ENCODE assay signal across 11 cellular contexts in genomic region chr1:213596729-213597128, GRCh38.
"Had no signal": no experiment of that assay in that cellular context is flagged by ENCODE, and none has a peak within 500 bp of the region (broad histone marks: within the 10 kb centered on the region; RNA-seq: fewer than 3 reads in every experiment).

No MANE protein-coding gene starts in this region.

- FAIRE-seq: H1, H54 had no signal

- H3K9me3 ChIP-seq: HAP-1 had no signal

- H3K36me3 ChIP-seq: HAP-1 had no signal

- DNase-seq: GM23248, GOT3, H7, H9, HCEC 1CT, HFFc6 had no signal

- H3K4me3 ChIP-seq: GM23248, GM23338, HAP-1 had no signal

- H3K4me1 ChIP-seq: HAP-1 had no signal

- H3K27ac ChIP-seq: GM23248 had no signal

- ATAC-seq: GM23338, HCT116 had no signal
